ENCODE assay signal across 23 cellular contexts in genomic region chr1:97980530-97980929, GRCh38. TPM values are rescaled to one million over a fixed set of nuclear protein-coding genes. Genes with fewer than 3 reads are reported as not detected.
DNase-seq lines count a peak whose midpoint lies in the region; ATAC-seq, FAIRE-seq and TF ChIP-seq lines count a peak whose summit lies in the region.
"Had no signal": no experiment of that assay in that cellular context is flagged by ENCODE, and none has a peak within 500 bp of the region (broad histone marks: within the 10 kb centered on the region; RNA-seq: fewer than 3 reads in every experiment).

No MANE protein-coding gene starts in this region.

- no peak overlapping the region for H3K4me3 ChIP-seq in small intestine (ENCODE audit: low read depth in 1 of 2, low read length in 2 of 2)
- H3K4me3 ChIP-seq in sigmoid colon = no peak overlapping the region
- H3K4me3 ChIP-seq in breast epithelium = no peak overlapping the region
- H3K4me3 ChIP-seq: GM12878, GM23248, HAP-1 had no signal

- no peak for TF ChIP-seq EP300 in sigmoid colon (IDR thresholded peaks at IDR 0.05)

- intact Hi-C loops in sigmoid colon (cut with DNase I) (no loop called here), breast epithelium (cut with DNase I; ENCODE audit: low total_unique reads) (no loop called here)

- H3K4me1 ChIP-seq in small intestine (ENCODE audit: control insufficient read depth in 2 of 2, insufficient read depth in 1 of 2, low read depth in 1 of 2, low read length in 1 of 2) = no peaks in the 10 kb centered on the region
- H3K4me1 ChIP-seq in sigmoid colon = no peaks in the 10 kb centered on the region
- no peaks in the 10 kb centered on the region for H3K4me1 ChIP-seq in breast epithelium
- H3K4me1 ChIP-seq: HAP-1 had no signal

- H3K27me3 ChIP-seq in small intestine (ENCODE audit: control insufficient read depth in 2 of 2, insufficient read depth in 2 of 2, low read length in 2 of 2) (no peaks in the 10 kb centered on the region), sigmoid colon (no peaks in the 10 kb centered on the region), breast epithelium (no peaks in the 10 kb centered on the region)
- H3K27me3 ChIP-seq: BE2C had no signal

- H3K9me3 ChIP-seq in small intestine (ENCODE audit: control insufficient read depth, low read depth) = no peaks in the 10 kb centered on the region
- H3K9me3 ChIP-seq in sigmoid colon = no peaks in the 10 kb centered on the region
- no peaks in the 10 kb centered on the region for H3K9me3 ChIP-seq in breast epithelium
- H3K9me3 ChIP-seq: BE2C, HAP-1 had no signal

- 22 to 64% (median 36%) methylated on average over 2 of the region's 2 CpGs for WGBS in small intestine, 3 donors
- 32 to 68% methylated on average over 2 of the region's 2 CpGs for WGBS in sigmoid colon, 2 donors

- no peaks in the 10 kb centered on the region for H3K36me3 ChIP-seq in small intestine (ENCODE audit: control insufficient read depth in 2 of 2, insufficient read depth in 2 of 2, low read length in 2 of 2)
- H3K36me3 ChIP-seq in sigmoid colon = no peaks in the 10 kb centered on the region
- H3K36me3 ChIP-seq in breast epithelium = no peaks in the 10 kb centered on the region
- H3K36me3 ChIP-seq: BE2C, HAP-1 had no signal

- TF ChIP-seq POLR2A in sigmoid colon (IDR thresholded peaks at IDR 0.05) = no peak
- TF ChIP-seq POLR2A in breast epithelium (IDR thresholded peaks at IDR 0.05) = no peak

- FAIRE-seq in frontal cortex (lab: Jason Lieb, UNC) = peak; percentile 77
- FAIRE-seq in small intestine (lab: Jason Lieb, UNC) = no peak
- FAIRE-seq: GM12878, GM19239 had no signal

- ATAC-seq in HG02981 (IDR thresholded peaks at IDR 0.05; ENCODE audit: unreplicated experiment) = no peak
- ATAC-seq: GM12878 had no signal

- H3K27ac ChIP-seq in small intestine (ENCODE audit: low read depth in 1 of 2, low read length in 1 of 2) (no peak overlapping the region), sigmoid colon (no peak overlapping the region), breast epithelium (no peak overlapping the region)
- H3K27ac ChIP-seq: GM23248, HL-60 had no signal

- peak; percentile 3 for DNase-seq in NCI-H69 (lab: John Stamatoyannopoulos, UW)
- no peak for DNase-seq in frontal cortex (ENCODE audit: low spot score in 2 of 2)
- peak; percentile 3 for DNase-seq in small intestine
- DNase-seq in sigmoid colon = no peak
- DNase-seq in breast epithelium (ENCODE audit: low spot score in 2 of 2) = no peak
- DNase-seq: ACHN; BE2C; C1 segment of cervical spinal cord; CD4-positive, CD25-positive, alpha-beta regulatory T cell; CD8-positive, alpha-beta memory T cell; COR-L47; DMS 273 treated with DMSO at 0.1 percent for 48 hours; DMS53; DND-41; EL; GM23248; IMR-90 had no signal

- TF ChIP-seq CTCF in sigmoid colon (IDR thresholded peaks at IDR 0.05) = no peak
- no peak for TF ChIP-seq CTCF in breast epithelium (IDR thresholded peaks at IDR 0.05)

RNA-seq across cellular contexts. Expression of gene DPYD, which starts 59.7 kb away (rescaled TPM):
- total RNA-seq in frontal cortex = 51.4 TPM
- 10 to 100 TPM; 11.9 to 29.5 (median 22.4) TPM for polyA plus RNA-seq in small intestine
- 10 to 100 TPM; 40.2 to 56.1 (median 49.3) TPM for total RNA-seq in sigmoid colon
- polyA plus RNA-seq in sigmoid colon = 1 to 10 TPM; 6.0 to 9.8 (median 7.2) TPM
- 10 to 100 TPM; 56.4 to 95.1 (median 58.1) TPM for total RNA-seq in breast epithelium
- total RNA-seq: G401 had no signal

Comparison
In these comparisons a context has a peak if more than half of its experiments do, and no peak if none do; other contexts are left out.
1. DNase-seq: peak in NCI-H69 (single experiment) and small intestine (single experiment); none in frontal cortex (0 of 2), sigmoid colon (single experiment) and breast epithelium (0 of 2).